ENCODE assay signal across 8 cellular contexts in the genomic region with DNA sequence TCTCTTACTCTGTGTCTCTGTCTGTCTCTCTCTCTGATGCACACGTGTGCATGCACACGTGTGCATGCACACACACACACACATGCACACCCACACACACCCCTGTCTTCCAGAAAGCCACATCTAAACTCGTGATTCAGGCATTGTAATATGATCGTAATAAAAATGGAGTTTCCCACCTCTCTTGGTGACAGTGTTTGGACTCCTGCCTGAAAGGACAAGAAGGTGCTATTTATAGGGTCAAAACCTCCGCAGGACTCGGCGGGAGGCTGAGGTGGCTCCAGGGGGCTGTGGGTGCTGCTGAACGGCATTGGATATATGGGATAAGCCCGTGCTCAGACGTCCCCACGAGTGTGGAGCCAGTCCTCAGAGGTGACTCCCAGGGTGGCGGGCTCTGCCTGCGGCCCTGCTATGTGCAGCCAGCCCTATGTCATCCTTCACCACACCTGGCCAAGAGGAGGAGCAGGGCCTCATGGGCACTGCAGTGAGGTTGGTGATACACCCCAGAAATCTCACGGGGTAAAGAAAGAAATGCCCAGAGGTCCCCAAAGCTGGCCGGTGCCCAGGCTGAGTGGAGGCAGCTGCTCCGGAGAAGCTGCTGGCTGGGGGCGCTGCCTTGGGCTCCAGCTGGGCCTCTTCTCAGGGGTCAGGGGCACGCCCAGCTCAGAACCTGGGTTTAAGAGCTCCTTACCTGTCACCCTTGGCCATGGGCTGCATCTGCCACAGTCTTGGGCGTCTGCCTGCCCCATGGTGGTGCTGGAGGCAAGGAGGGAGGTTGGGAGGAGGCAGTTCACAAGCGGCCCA. TPM values are rescaled to one million over a fixed set of nuclear protein-coding genes. Genes with fewer than 3 reads are reported as not detected.
DNase-seq lines count a peak whose midpoint lies in the region; ATAC-seq and TF ChIP-seq lines count a peak whose summit lies in the region.
"Had no signal": no experiment of that assay in that cellular context is flagged by ENCODE, and none has a peak within 500 bp of the region (broad histone marks: within the 10 kb centered on the region; RNA-seq: fewer than 3 reads in every experiment).

No MANE protein-coding gene starts in this region.

- TF ChIP-seq CTCF in HFF-Myc (IDR thresholded peaks at IDR 0.05; ENCODE audit: low read depth, low read length, missing control alignments) (no peak), WI38 (IDR thresholded peaks at IDR 0.05; ENCODE audit: low read depth, low read length) (no peak)

- H3K4me3 ChIP-seq in HFF-Myc (replicated peaks; ENCODE audit: low read depth, low read length) (peak overlapping the region; percentile 45), WI38 (ENCODE audit: low read depth, low read length) (peak overlapping the region; percentile 57), skin epidermis (peak overlapping the region in 1 of 7 experiments; percentile 17)

- DNase-seq in HFF-Myc (ENCODE audit: extremely low read depth, low read depth) = no peak
- peak; percentile 18 for DNase-seq in left cardiac atrium
- DNase-seq in mesenteric fat pad (ENCODE audit: low spot score) = no peak
- DNase-seq in NCI-H1417 treated with DMSO at 0.1 percent for 48 hours (lab: John Stamatoyannopoulos, UW) = no peak

- intact Hi-C loops in left cardiac atrium (cut with DNase I) = no loop called here

- peak in 1 of 2 donors; percentile 11 for ATAC-seq in left cardiac atrium
- no peak for ATAC-seq in GM19324 (IDR thresholded peaks at IDR 0.05; ENCODE audit: low FRiP score, unreplicated experiment)

- peak overlapping the region in 12 of 21 experiments; percentile 7 to 75 (median 44) for H3K27ac ChIP-seq in skin epidermis

RNA-seq across cellular contexts. Expression of a gene that starts 5.0 kb away (rescaled TPM):
- 10 to 100 TPM; 17.3 to 21.0 TPM for total RNA-seq in left cardiac atrium
- 41.4 TPM for total RNA-seq in mesenteric fat pad

RNA-seq across cellular contexts. Expression of a gene that starts 48.5 kb away (rescaled TPM):
- total RNA-seq in left cardiac atrium (not detected), mesenteric fat pad (not detected)
- total RNA-seq: lower leg skin had no signal
